2 cellular contexts compared by ENCODE assay signal in the genomic region with DNA sequence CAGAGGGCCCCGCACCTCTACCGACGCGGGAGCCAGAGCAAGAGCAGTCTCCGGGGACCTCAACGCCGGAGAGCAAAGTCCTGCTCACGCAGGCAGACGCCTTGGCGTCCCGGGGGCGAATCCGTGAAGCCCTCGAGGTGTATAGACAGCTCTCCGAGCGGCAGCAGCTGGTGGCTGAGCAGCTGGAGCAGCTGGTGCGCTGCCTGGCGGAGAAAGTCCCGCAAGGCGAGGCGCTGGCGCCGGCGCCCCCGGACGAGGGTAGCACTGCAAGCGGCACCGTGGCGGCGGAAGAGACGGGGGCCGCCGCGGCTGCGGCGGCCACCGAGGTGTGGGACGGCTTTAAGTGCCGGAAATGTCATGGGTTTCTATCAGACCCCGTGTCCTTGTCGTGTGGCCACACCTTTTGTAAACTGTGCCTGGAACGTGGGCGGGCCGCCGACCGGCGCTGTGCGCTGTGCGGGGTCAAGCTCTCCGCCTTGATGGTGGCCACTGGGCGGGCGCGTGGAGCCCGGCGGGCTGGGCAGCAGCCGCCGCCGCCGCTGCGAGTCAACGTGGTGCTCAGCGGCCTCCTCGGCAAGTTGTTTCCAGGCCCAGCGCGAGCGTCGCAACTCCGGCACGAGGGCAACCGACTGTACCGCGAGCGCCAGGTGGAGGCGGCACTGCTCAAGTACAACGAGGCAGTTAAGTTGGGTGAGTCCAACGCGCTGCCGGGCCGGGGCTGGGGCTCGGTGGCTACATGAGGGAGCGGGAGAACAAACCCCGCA.
TF ChIP-seq lines count a peak whose summit lies in the region.

No MANE protein-coding gene starts in this region.

TF ChIP-seq in IMR-90, 13 proteins besides CTCF, POLR2A, EP300 and RAD21 (continued from another document):
- TF ChIP-seq, protein P1, sequence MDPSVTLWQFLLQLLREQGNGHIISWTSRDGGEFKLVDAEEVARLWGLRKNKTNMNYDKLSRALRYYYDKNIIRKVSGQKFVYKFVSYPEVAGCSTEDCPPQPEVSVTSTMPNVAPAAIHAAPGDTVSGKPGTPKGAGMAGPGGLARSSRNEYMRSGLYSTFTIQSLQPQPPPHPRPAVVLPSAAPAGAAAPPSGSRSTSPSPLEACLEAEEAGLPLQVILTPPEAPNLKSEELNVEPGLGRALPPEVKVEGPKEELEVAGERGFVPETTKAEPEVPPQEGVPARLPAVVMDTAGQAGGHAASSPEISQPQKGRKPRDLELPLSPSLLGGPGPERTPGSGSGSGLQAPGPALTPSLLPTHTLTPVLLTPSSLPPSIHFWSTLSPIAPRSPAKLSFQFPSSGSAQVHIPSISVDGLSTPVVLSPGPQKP (IDR thresholded peaks at IDR 0.05; ENCODE audit: borderline replicate concordance, low read depth, low read length) = no peak
- TF ChIP-seq NFE2L2 (IDR thresholded peaks at IDR 0.05; ENCODE audit: low read depth, low read length) = no peak
- TF ChIP-seq SMC3 (IDR thresholded peaks at IDR 0.05; ENCODE audit: low read depth, low read length) = no peak
- no peak for TF ChIP-seq RCOR1 (IDR thresholded peaks at IDR 0.05; ENCODE audit: insufficient replicate concordance, low read length)
- no peak for TF ChIP-seq BHLHE40 (IDR thresholded peaks at IDR 0.05; ENCODE audit: low read depth, low read length)
- TF ChIP-seq RFX5 (IDR thresholded peaks at IDR 0.05; ENCODE audit: low read depth, low read length) = no peak

TF ChIP-seq in WTC11, 78 proteins besides CTCF, POLR2A, EP300 and RAD21 (continued from another document and continues in another):
- TF ChIP-seq ZNF512 (CRISPR knock-in tag; IDR thresholded peaks at IDR 0.05; ENCODE audit: borderline replicate concordance) (no peak), ZNF416 (CRISPR knock-in tag; IDR thresholded peaks at IDR 0.05) (no peak), NFE2L1 (CRISPR knock-in tag; IDR thresholded peaks at IDR 0.05) (peak; percentile 65; the same call in 1 of the 2 replicates), SOX15 (CRISPR knock-in tag; IDR thresholded peaks at IDR 0.05) (no peak), TP53 (CRISPR knock-in tag; IDR thresholded peaks at IDR 0.05) (peak; percentile 74; the same call in 1 of the 2 replicates), TEAD1 (CRISPR knock-in tag; IDR thresholded peaks at IDR 0.05) (no peak), SMAD3 (CRISPR knock-in tag; IDR thresholded peaks at IDR 0.05; ENCODE audit: borderline replicate concordance) (0 out of 2 replicates have a peak, but pooled peaks have one; percentile 47), TCF7 (CRISPR knock-in tag; IDR thresholded peaks at IDR 0.05; ENCODE audit: low read depth) (no peak), SMAD4 (CRISPR knock-in tag; IDR thresholded peaks at IDR 0.05) (peak; percentile 72; the same call in 1 of the 2 replicates), JUN (CRISPR knock-in tag; IDR thresholded peaks at IDR 0.05) (peak; percentile 42; the same call in 1 of the 2 replicates), RELA (CRISPR knock-in tag; IDR thresholded peaks at IDR 0.05; ENCODE audit: borderline replicate concordance) (no peak), NR2C2 (CRISPR knock-in tag; IDR thresholded peaks at IDR 0.05) (0 out of 2 replicates have a peak, but pooled peaks have one; percentile 23), NFYB (CRISPR knock-in tag; conservative IDR thresholded peaks at IDR 0.05; ENCODE audit: low read depth) (no peak), ZNF532 (CRISPR knock-in tag; IDR thresholded peaks at IDR 0.05; ENCODE audit: borderline replicate concordance) (no peak), FOXK1 (CRISPR knock-in tag; IDR thresholded peaks at IDR 0.05) (peak; percentile 53; the same call in 1 of the 2 replicates), ZNF317 (CRISPR knock-in tag; IDR thresholded peaks at IDR 0.05; ENCODE audit: borderline replicate concordance, low read depth) (no peak), MAX (CRISPR knock-in tag; IDR thresholded peaks at IDR 0.05) (peak; percentile 81; the same call in 1 of the 2 replicates), CREM (CRISPR knock-in tag; IDR thresholded peaks at IDR 0.05) (no peak), TEAD4 (CRISPR knock-in tag; IDR thresholded peaks at IDR 0.05) (peak; percentile 59; the same call in 1 of the 2 replicates), ESRRA (CRISPR knock-in tag; IDR thresholded peaks at IDR 0.05; ENCODE audit: borderline replicate concordance) (peak; percentile 44; the same call in 1 of the 2 replicates)
- TF ChIP-seq, protein P2, sequence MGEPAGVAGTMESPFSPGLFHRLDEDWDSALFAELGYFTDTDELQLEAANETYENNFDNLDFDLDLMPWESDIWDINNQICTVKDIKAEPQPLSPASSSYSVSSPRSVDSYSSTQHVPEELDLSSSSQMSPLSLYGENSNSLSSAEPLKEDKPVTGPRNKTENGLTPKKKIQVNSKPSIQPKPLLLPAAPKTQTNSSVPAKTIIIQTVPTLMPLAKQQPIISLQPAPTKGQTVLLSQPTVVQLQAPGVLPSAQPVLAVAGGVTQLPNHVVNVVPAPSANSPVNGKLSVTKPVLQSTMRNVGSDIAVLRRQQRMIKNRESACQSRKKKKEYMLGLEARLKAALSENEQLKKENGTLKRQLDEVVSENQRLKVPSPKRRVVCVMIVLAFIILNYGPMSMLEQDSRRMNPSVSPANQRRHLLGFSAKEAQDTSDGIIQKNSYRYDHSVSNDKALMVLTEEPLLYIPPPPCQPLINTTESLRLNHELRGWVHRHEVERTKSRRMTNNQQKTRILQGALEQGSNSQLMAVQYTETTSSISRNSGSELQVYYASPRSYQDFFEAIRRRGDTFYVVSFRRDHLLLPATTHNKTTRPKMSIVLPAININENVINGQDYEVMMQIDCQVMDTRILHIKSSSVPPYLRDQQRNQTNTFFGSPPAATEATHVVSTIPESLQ (CRISPR knock-in tag; IDR thresholded peaks at IDR 0.05) = no peak
- TF ChIP-seq, protein P3, sequence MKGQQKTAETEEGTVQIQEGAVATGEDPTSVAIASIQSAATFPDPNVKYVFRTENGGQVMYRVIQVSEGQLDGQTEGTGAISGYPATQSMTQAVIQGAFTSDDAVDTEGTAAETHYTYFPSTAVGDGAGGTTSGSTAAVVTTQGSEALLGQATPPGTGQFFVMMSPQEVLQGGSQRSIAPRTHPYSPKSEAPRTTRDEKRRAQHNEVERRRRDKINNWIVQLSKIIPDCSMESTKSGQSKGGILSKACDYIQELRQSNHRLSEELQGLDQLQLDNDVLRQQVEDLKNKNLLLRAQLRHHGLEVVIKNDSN (CRISPR knock-in tag; IDR thresholded peaks at IDR 0.05) = peak; percentile 50; the same call in 1 of the 2 replicates
- TF ChIP-seq, protein P4, sequence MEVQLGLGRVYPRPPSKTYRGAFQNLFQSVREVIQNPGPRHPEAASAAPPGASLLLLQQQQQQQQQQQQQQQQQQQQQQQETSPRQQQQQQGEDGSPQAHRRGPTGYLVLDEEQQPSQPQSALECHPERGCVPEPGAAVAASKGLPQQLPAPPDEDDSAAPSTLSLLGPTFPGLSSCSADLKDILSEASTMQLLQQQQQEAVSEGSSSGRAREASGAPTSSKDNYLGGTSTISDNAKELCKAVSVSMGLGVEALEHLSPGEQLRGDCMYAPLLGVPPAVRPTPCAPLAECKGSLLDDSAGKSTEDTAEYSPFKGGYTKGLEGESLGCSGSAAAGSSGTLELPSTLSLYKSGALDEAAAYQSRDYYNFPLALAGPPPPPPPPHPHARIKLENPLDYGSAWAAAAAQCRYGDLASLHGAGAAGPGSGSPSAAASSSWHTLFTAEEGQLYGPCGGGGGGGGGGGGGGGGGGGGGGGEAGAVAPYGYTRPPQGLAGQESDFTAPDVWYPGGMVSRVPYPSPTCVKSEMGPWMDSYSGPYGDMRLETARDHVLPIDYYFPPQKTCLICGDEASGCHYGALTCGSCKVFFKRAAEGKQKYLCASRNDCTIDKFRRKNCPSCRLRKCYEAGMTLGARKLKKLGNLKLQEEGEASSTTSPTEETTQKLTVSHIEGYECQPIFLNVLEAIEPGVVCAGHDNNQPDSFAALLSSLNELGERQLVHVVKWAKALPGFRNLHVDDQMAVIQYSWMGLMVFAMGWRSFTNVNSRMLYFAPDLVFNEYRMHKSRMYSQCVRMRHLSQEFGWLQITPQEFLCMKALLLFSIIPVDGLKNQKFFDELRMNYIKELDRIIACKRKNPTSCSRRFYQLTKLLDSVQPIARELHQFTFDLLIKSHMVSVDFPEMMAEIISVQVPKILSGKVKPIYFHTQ (CRISPR knock-in tag; IDR thresholded peaks at IDR 0.05) = no peak
- TF ChIP-seq, protein P5, sequence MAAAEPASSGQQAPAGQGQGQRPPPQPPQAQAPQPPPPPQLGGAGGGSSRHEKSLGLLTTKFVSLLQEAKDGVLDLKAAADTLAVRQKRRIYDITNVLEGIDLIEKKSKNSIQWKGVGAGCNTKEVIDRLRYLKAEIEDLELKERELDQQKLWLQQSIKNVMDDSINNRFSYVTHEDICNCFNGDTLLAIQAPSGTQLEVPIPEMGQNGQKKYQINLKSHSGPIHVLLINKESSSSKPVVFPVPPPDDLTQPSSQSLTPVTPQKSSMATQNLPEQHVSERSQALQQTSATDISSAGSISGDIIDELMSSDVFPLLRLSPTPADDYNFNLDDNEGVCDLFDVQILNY (CRISPR knock-in tag; IDR thresholded peaks at IDR 0.05) = 0 out of 2 replicates have a peak, but pooled peaks have one; percentile 27
- TF ChIP-seq, protein P6, sequence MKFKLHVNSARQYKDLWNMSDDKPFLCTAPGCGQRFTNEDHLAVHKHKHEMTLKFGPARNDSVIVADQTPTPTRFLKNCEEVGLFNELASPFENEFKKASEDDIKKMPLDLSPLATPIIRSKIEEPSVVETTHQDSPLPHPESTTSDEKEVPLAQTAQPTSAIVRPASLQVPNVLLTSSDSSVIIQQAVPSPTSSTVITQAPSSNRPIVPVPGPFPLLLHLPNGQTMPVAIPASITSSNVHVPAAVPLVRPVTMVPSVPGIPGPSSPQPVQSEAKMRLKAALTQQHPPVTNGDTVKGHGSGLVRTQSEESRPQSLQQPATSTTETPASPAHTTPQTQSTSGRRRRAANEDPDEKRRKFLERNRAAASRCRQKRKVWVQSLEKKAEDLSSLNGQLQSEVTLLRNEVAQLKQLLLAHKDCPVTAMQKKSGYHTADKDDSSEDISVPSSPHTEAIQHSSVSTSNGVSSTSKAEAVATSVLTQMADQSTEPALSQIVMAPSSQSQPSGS (CRISPR knock-in tag; IDR thresholded peaks at IDR 0.05; ENCODE audit: borderline replicate concordance, low read depth) = 0 out of 2 replicates have a peak, but pooled peaks have one; percentile 33
- TF ChIP-seq, protein P7, sequence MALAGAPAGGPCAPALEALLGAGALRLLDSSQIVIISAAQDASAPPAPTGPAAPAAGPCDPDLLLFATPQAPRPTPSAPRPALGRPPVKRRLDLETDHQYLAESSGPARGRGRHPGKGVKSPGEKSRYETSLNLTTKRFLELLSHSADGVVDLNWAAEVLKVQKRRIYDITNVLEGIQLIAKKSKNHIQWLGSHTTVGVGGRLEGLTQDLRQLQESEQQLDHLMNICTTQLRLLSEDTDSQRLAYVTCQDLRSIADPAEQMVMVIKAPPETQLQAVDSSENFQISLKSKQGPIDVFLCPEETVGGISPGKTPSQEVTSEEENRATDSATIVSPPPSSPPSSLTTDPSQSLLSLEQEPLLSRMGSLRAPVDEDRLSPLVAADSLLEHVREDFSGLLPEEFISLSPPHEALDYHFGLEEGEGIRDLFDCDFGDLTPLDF (CRISPR knock-in tag; IDR thresholded peaks at IDR 0.05) = no peak
- TF ChIP-seq, protein P8, sequence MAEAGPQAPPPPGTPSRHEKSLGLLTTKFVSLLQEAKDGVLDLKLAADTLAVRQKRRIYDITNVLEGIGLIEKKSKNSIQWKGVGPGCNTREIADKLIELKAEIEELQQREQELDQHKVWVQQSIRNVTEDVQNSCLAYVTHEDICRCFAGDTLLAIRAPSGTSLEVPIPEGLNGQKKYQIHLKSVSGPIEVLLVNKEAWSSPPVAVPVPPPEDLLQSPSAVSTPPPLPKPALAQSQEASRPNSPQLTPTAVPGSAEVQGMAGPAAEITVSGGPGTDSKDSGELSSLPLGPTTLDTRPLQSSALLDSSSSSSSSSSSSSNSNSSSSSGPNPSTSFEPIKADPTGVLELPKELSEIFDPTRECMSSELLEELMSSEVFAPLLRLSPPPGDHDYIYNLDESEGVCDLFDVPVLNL (CRISPR knock-in tag; IDR thresholded peaks at IDR 0.05; ENCODE audit: borderline replicate concordance, low read depth) = no peak
